In the genomic region with DNA sequence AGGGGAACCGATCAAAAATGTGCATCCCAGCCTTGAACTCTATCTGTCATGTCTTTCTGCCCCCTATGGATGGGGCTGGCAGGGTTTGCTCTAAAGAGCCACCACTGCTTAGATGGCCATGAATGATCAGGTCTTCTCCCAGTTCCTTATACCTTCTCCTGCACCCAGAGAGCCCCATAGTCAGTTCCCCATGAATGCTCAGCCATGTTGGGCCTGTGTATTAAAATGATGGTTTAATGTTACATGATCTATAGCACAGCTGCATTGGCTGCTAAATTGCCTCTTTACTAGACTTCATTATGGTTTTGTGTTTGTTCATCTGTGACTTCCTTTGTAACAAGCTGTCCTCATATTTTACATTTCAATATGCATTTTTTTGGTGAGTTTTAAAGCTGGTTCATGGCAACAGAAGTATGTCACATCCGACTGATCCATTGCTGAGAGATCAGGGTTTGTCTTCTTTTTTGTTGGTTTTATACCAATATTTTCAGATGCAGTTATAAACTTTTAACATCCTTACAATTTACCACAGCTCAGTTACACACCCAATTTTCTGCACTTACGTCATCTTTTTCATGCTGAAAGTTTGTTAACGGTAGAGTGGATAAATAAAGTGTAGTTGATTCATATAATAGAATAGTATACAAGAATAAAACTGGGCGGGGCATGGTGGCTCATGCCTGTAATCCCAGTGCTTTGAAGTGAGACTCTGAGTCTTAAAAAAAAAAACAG, we compare ENCODE assay signal across 21 cellular contexts. TPM values are rescaled to one million over a fixed set of nuclear protein-coding genes. Genes with fewer than 3 reads are reported as not detected.
A peak's percentile ranks its signal among the peaks of the same experiment; 100 is the strongest.
DNase-seq lines count a peak whose midpoint lies in the region; ATAC-seq, FAIRE-seq and TF ChIP-seq lines count a peak whose summit lies in the region.
"Had no signal": no experiment of that assay in that cellular context is flagged by ENCODE, and none has a peak within 500 bp of the region (broad histone marks: within the 10 kb centered on the region; RNA-seq: fewer than 3 reads in every experiment).

No MANE protein-coding gene starts in this region.

- WGBS in sigmoid colon, 2 donors, result 27 to 54% methylated on average over 5 of the region's 5 CpGs

- no peak for TF ChIP-seq POLR2A in sigmoid colon (IDR thresholded peaks at IDR 0.05)

- TF ChIP-seq CTCF in epithelial cell of esophagus (IDR thresholded peaks at IDR 0.05; ENCODE audit: insufficient read depth, low read depth, low read length, missing control alignments), result no peak
- no peak for TF ChIP-seq CTCF in sigmoid colon (IDR thresholded peaks at IDR 0.05)

- H3K9me3 Mint-ChIP-seq in CD4-positive, CD25-positive, alpha-beta regulatory T cell, result peaks cover 0 to 3% (median 0%) of the 10 kb centered on the region in 7 donors
- H3K9me3 Mint-ChIP-seq in CD4-positive, alpha-beta memory T cell, result peaks cover 0 to 4% (median 0%) of the 10 kb centered on the region in 8 donors
- H3K9me3 Mint-ChIP-seq: activated naive CD4-positive, alpha-beta T cell treated with anti-CD3 and anti-CD28 coated beads for 36 hours had no signal

- TF ChIP-seq EP300 in sigmoid colon (IDR thresholded peaks at IDR 0.05), result no peak

- no peak overlapping the region for H3K4me3 ChIP-seq in CD4-positive, CD25-positive, alpha-beta regulatory T cell (ENCODE audit: low read depth, low read length)
- H3K4me3 ChIP-seq in epithelial cell of esophagus (ENCODE audit: low read length) (no peak overlapping the region), sigmoid colon (no peak overlapping the region)
- H3K4me3 ChIP-seq in CD4-positive, alpha-beta memory T cell (ENCODE audit: low read length in 2 of 2), result no peak overlapping the region
- H3K4me3 ChIP-seq: HAP-1, skin epidermis, tibial nerve had no signal

- H3K4me3 Mint-ChIP-seq in CD4-positive, CD25-positive, alpha-beta regulatory T cell, result no peak overlapping the region
- no peak overlapping the region for H3K4me3 Mint-ChIP-seq in CD4-positive, alpha-beta memory T cell
- H3K4me3 Mint-ChIP-seq: activated CD4-positive, alpha-beta T cell treated with anti-CD3 and anti-CD28 coated beads for 36 hours; activated naive CD4-positive, alpha-beta T cell treated with anti-CD3 and anti-CD28 coated beads for 36 hours had no signal

- H3K9me3 ChIP-seq in CD4-positive, CD25-positive, alpha-beta regulatory T cell (ENCODE audit: control insufficient read depth in 2 of 2, low read length in 2 of 2), result no peaks in the 10 kb centered on the region
- H3K9me3 ChIP-seq in CD4-positive, alpha-beta memory T cell (ENCODE audit: control insufficient read depth in 1 of 2, low read length in 2 of 2), result no peaks in the 10 kb centered on the region
- H3K9me3 ChIP-seq in sigmoid colon, result no peaks in the 10 kb centered on the region
- H3K9me3 ChIP-seq: HAP-1, tibial nerve had no signal

- POLR2A ChIA-PET in CD4-positive, alpha-beta memory T cell (lab: Charles Lee; ENCODE audit: partially characterized antibody), result interaction anchor here (0.6 kb wide), 1 partner anchor 30 kb away, joined by 3 read pairs; no protein-coding TSS in a partner anchor

- H3K27me3 Mint-ChIP-seq in CD4-positive, CD25-positive, alpha-beta regulatory T cell, result peaks cover 27% of the 10 kb centered on the region
- H3K27me3 Mint-ChIP-seq in CD4-positive, alpha-beta memory T cell, result peaks cover 0 to 6% of the 10 kb centered on the region in 2 donors
- H3K27me3 Mint-ChIP-seq: activated CD4-positive, alpha-beta T cell treated with anti-CD3 and anti-CD28 coated beads for 36 hours had no signal

- no peaks in the 10 kb centered on the region for H3K36me3 ChIP-seq in CD4-positive, CD25-positive, alpha-beta regulatory T cell (ENCODE audit: control insufficient read depth, insufficient read depth, low read length)
- H3K36me3 ChIP-seq in CD4-positive, alpha-beta memory T cell (ENCODE audit: insufficient read depth, low read length), result no peaks in the 10 kb centered on the region
- no peaks in the 10 kb centered on the region for H3K36me3 ChIP-seq in sigmoid colon
- H3K36me3 ChIP-seq: HAP-1, tibial nerve had no signal

- peak; percentile 4 for FAIRE-seq in GM19239 (lab: Jason Lieb, UNC)
- FAIRE-seq: bronchial epithelial cell, kidney had no signal

- CTCF ChIA-PET in CD4-positive, alpha-beta memory T cell (lab: Charles Lee; ENCODE audit: partially characterized antibody), result interaction anchor here (1.7 kb wide), 1 partner anchor 215 kb away, joined by 5 read pairs; no protein-coding TSS in a partner anchor

- no peak overlapping the region for H3K27ac ChIP-seq in CD4-positive, CD25-positive, alpha-beta regulatory T cell (ENCODE audit: insufficient read depth, low read length, poor library complexity, severe bottlenecking)
- no peak overlapping the region for H3K27ac ChIP-seq in CD4-positive, alpha-beta memory T cell (ENCODE audit: low read depth, low read length)
- H3K27ac ChIP-seq in sigmoid colon, result no peak overlapping the region
- H3K27ac ChIP-seq: skin epidermis, tibial nerve had no signal

- peaks cover 0 to 1% (median 0%) of the 10 kb centered on the region in 4 donors for H3K4me1 Mint-ChIP-seq in CD4-positive, CD25-positive, alpha-beta regulatory T cell
- H3K4me1 Mint-ChIP-seq in CD4-positive, alpha-beta memory T cell, result no peaks in the 10 kb centered on the region
- H3K4me1 Mint-ChIP-seq: activated CD4-positive, alpha-beta T cell treated with anti-CD3 and anti-CD28 coated beads for 36 hours had no signal

- no peak for ATAC-seq in CD4-positive, CD25-positive, alpha-beta regulatory T cell (ENCODE audit: low read depth in 2 of 2)
- ATAC-seq: activated CD4-positive, alpha-beta T cell treated with anti-CD3 and anti-CD28 coated beads for 36 hours had no signal

- intact Hi-C loops in CD4-positive, alpha-beta memory T cell (cut with micrococcal nuclease), result no loop called here
- intact Hi-C loops in sigmoid colon (cut with DNase I), result no loop called here

- no peaks in the 10 kb centered on the region for H3K36me3 Mint-ChIP-seq in CD4-positive, CD25-positive, alpha-beta regulatory T cell
- H3K36me3 Mint-ChIP-seq in CD4-positive, alpha-beta memory T cell, result no peaks in the 10 kb centered on the region

- peak overlapping the region in 2 of 3 donors; percentile 3 to 16 for H3K27ac Mint-ChIP-seq in CD4-positive, CD25-positive, alpha-beta regulatory T cell
- no peak overlapping the region for H3K27ac Mint-ChIP-seq in CD4-positive, alpha-beta memory T cell
- H3K27ac Mint-ChIP-seq: activated CD4-positive, alpha-beta T cell treated with anti-CD3 and anti-CD28 coated beads for 36 hours; activated naive CD4-positive, alpha-beta T cell treated with anti-CD3 and anti-CD28 coated beads for 36 hours had no signal

- DNase-seq in CD4-positive, CD25-positive, alpha-beta regulatory T cell, result no peak
- DNase-seq in GM19239 (ENCODE audit: insufficient read length, low spot score), result no peak
- DNase-seq in NCI-H524 treated with DMSO at 0.1 percent for 48 hours (lab: John Stamatoyannopoulos, UW), result peak; percentile 83
- DNase-seq in epithelial cell of esophagus (ENCODE audit: low read depth), result peak; percentile 44
- no peak for DNase-seq in mesenteric fat pad (ENCODE audit: low spot score)
- no peak for DNase-seq in CD4-positive, alpha-beta memory T cell
- DNase-seq in foreskin melanocyte, result no peak
- DNase-seq in sigmoid colon, result no peak
- DNase-seq: activated CD4-positive, alpha-beta T cell treated with anti-CD3 and anti-CD28 coated beads for 36 hours; activated CD8-positive, alpha-beta memory T cell treated with anti-CD3 and anti-CD28 coated beads, Interleukin-2, amount 50 U/mL, for 4 hours; activated naive CD4-positive, alpha-beta T cell treated with anti-CD3 and anti-CD28 coated beads for 36 hours; C1 segment of cervical spinal cord; effector CD4-positive, alpha-beta T cell; EL; kidney; NCI-H1436; NCI-H774 had no signal

- no peaks in the 10 kb centered on the region for H3K27me3 ChIP-seq in CD4-positive, CD25-positive, alpha-beta regulatory T cell (ENCODE audit: control insufficient read depth, insufficient read depth, low read length)
- H3K27me3 ChIP-seq in CD4-positive, alpha-beta memory T cell (ENCODE audit: insufficient read depth, low read length), result no peaks in the 10 kb centered on the region
- H3K27me3 ChIP-seq in sigmoid colon, result no peaks in the 10 kb centered on the region
- H3K27me3 ChIP-seq: tibial nerve had no signal

- H3K4me1 ChIP-seq in CD4-positive, CD25-positive, alpha-beta regulatory T cell (ENCODE audit: control insufficient read depth, insufficient read depth, low read length, poor library complexity, severe bottlenecking), result no peaks in the 10 kb centered on the region
- no peaks in the 10 kb centered on the region for H3K4me1 ChIP-seq in CD4-positive, alpha-beta memory T cell (ENCODE audit: insufficient read depth, low read length)
- no peaks in the 10 kb centered on the region for H3K4me1 ChIP-seq in sigmoid colon
- H3K4me1 ChIP-seq: HAP-1, tibial nerve had no signal

RNA-seq across cellular contexts. Expression of a gene that starts 56.4 kb away (rescaled TPM):
- 115 TPM for total RNA-seq in CD4-positive, CD25-positive, alpha-beta regulatory T cell
- polyA plus RNA-seq in CD4-positive, CD25-positive, alpha-beta regulatory T cell, result 100 to 1,000 TPM in 1 of 4 donors, 10 to 100 TPM in 3; 78.1 to 103 (median 88.2) TPM
- total RNA-seq in mesenteric fat pad (130 TPM), sigmoid colon (100 to 1,000 TPM in 1 of 4 donors, 10 to 100 TPM in 3; 34.1 to 101 (median 45.5) TPM)
- total RNA-seq in CD4-positive, alpha-beta memory T cell, result 100 to 1,000 TPM; 126 to 131 TPM
- 10 to 100 TPM; 88.5 to 91.7 TPM for polyA plus RNA-seq in CD4-positive, alpha-beta memory T cell
- polyA plus RNA-seq in sigmoid colon, result 10 to 100 TPM; 40.1 to 62.9 (median 58.9) TPM

Comparison
In these comparisons a context has a peak if more than half of its experiments do, and no peak if none do; other contexts are left out.
1. DNase-seq: peak in NCI-H524 treated with DMSO at 0.1 percent for 48 hours (single experiment) and epithelial cell of esophagus (single experiment); none in CD4-positive, CD25-positive, alpha-beta regulatory T cell (0 of 3), GM19239 (single experiment), mesenteric fat pad (single experiment), CD4-positive, alpha-beta memory T cell (0 of 5), foreskin melanocyte (single experiment) and sigmoid colon (single experiment).
2. H3K27ac Mint-ChIP-seq: peak in CD4-positive, CD25-positive, alpha-beta regulatory T cell (2 of 3); none in CD4-positive, alpha-beta memory T cell (0 of 7).